ENCODE assay signal across 13 cellular contexts in the genomic region with DNA sequence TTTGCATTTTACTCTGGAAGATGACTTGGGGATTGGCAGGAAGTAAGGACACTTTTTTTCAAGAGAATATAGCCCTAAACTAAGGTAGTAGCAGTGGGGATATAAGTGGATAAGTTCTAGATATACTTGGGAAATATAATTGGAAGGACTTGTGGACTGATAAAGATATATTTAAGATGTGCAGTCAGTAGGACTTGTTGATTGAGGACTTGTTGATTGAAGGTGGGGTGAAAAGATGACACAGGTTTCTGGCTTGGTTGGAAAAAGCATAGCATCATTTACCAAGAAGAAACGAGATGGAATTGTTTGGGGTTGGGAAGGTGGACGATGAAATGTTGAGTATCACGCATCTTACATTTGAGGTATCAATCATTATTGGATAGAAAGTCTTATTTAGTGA. TPM values are rescaled to one million over a fixed set of nuclear protein-coding genes. Genes with fewer than 3 reads are reported as not detected.
A peak's percentile ranks its signal among the peaks of the same experiment; 100 is the strongest.
DNase-seq lines count a peak whose midpoint lies in the region; ATAC-seq, FAIRE-seq and TF ChIP-seq lines count a peak whose summit lies in the region.
"Had no signal": no experiment of that assay in that cellular context is flagged by ENCODE, and none has a peak within 500 bp of the region (broad histone marks: within the 10 kb centered on the region; RNA-seq: fewer than 3 reads in every experiment).

No MANE protein-coding gene starts in this region.

- intact Hi-C loops in left ventricle myocardium inferior (cut with micrococcal nuclease): no loop called here
- intact Hi-C loops in left ventricle myocardium superior (cut with micrococcal nuclease): loop anchor here (2.0 kb wide), 1 partner anchor 69 kb away; the partner anchor contains the start of gene MRPL17
- intact Hi-C loops in dorsolateral prefrontal cortex (cut with DNase I): loop anchor here (2.0 to 5.0 kb wide), 4 partner anchors 69 to 226 kb away; partner anchors contain the start of genes MRPL17 (in 1 of the 2) and SMPD1 (in 1 of the 2)
- intact Hi-C loops in pancreas (cut with DNase I): loop anchor here in 1 of 3 donors (10.0 kb wide), 1 partner anchor 71 kb away; the partner anchor contains the start of gene MRPL17

- H3K9me3 ChIP-seq in left ventricle myocardium inferior (replicated peaks) (no peaks in the 10 kb centered on the region), pancreas (no peaks in the 10 kb centered on the region)

- TF ChIP-seq CTCF in left ventricle myocardium inferior (IDR thresholded peaks at IDR 0.05; ENCODE audit: borderline replicate concordance): no peak
- TF ChIP-seq CTCF in dorsolateral prefrontal cortex (IDR thresholded peaks at IDR 0.05 in 54 of 56, conservative IDR thresholded peaks at IDR 0.05 in 2 of 56; ENCODE audit: low read depth in 1 of 56, partially characterized antibody in 56 of 56): no peak
- no peak for TF ChIP-seq CTCF in pancreas (IDR thresholded peaks at IDR 0.05)

- H3K36me3 ChIP-seq in left ventricle myocardium inferior (peaks cover 50% of the 10 kb centered on the region), pancreas (peaks cover 9 to 25% (median 19%) of the 10 kb centered on the region in 3 donors)

- DNase-seq in left ventricle myocardium inferior (no peak), left ventricle myocardium superior (no peak), dorsolateral prefrontal cortex (no peak), pancreas (peak in 1 of 6 donors; percentile 2)
- no peak for DNase-seq in activated CD4-positive, alpha-beta T cell treated with anti-CD3 and anti-CD28 coated beads, Interleukin-2, amount 50 U/mL, for 1 hour
- DNase-seq in stimulated activated CD4-positive, alpha-beta T cell treated with anti-CD3 and anti-CD28 coated beads, Interleukin-12 subunit alpha, Interleukin-12 subunit beta, amount 100 ng/mL, for 4 hours: no peak
- no peak for DNase-seq in stimulated activated CD4-positive, alpha-beta T cell treated with anti-CD3 and anti-CD28 coated beads, Interleukin-2, amount 100 ng/mL, for 48 hours
- DNase-seq: ACHN; activated CD4-positive, alpha-beta T cell treated with anti-CD3 and anti-CD28 coated beads, Interleukin-2, amount 50 U/mL, for 48 hours; activated gamma-delta T cell; DMS53; MV-4-11 had no signal

- H3K4me3 ChIP-seq in left ventricle myocardium inferior (no peak overlapping the region), dorsolateral prefrontal cortex (no peak overlapping the region), pancreas (peak overlapping the region in 2 of 4 donors; percentile 74 to 83)

- H3K4me1 ChIP-seq in left ventricle myocardium inferior (peaks cover 60% of the 10 kb centered on the region), pancreas (peaks cover 6 to 27% (median 15%) of the 10 kb centered on the region in 3 donors)

- 89 to 92% methylated on average over 3 of the region's 3 CpGs for WGBS in pancreas, 2 donors

- peak overlapping the region; percentile 99 for H3K27ac ChIP-seq in left ventricle myocardium inferior (replicated peaks)
- H3K27ac ChIP-seq in dorsolateral prefrontal cortex: peak overlapping the region in 47 of 59 donors; percentile 90 to 100 (median 99)
- H3K27ac ChIP-seq in pancreas: peak overlapping the region; percentile 89 to 100 (median 97)

- no peak for FAIRE-seq in pancreas (lab: Jason Lieb, UNC)

- no peaks in the 10 kb centered on the region for H3K27me3 ChIP-seq in left ventricle myocardium inferior (ENCODE audit: low read depth)
- no peaks in the 10 kb centered on the region for H3K27me3 ChIP-seq in dorsolateral prefrontal cortex
- no peaks in the 10 kb centered on the region for H3K27me3 ChIP-seq in pancreas

- ATAC-seq in left ventricle myocardium superior (no peak), pancreas (no peak), HG03139 (IDR thresholded peaks at IDR 0.05; ENCODE audit: unreplicated experiment) (no peak)

RNA-seq across cellular contexts. Expression of gene TAF10, which starts 1.5 kb away (rescaled TPM):
- total RNA-seq in left ventricle myocardium inferior (106 TPM), left ventricle myocardium superior (89.4 TPM), dorsolateral prefrontal cortex (100 to 1,000 TPM in 3 of 120 experiments, 10 to 100 TPM in 117; 45.6 to 116 (median 75.0) TPM), pancreas (10 to 100 TPM; 53.5 to 96.7 (median 75.6) TPM)
- polyA plus RNA-seq in pancreas: 100 to 1,000 TPM; 116 TPM

RNA-seq across cellular contexts. Expression of gene TPP1, which starts 5.7 kb away (rescaled TPM):
- 84.2 TPM for total RNA-seq in left ventricle myocardium inferior
- 77.7 TPM for total RNA-seq in left ventricle myocardium superior
- total RNA-seq in dorsolateral prefrontal cortex: 100 to 1,000 TPM in 118 of 120 experiments, 10 to 100 TPM in 2; 89.6 to 219 (median 142) TPM
- total RNA-seq in pancreas: 10 to 100 TPM; 19.6 to 88.6 (median 24.6) TPM
- 10 to 100 TPM; 21.0 to 33.0 TPM for polyA plus RNA-seq in pancreas

RNA-seq across cellular contexts. Expression of gene ILK, which starts 9.9 kb away (rescaled TPM):
- total RNA-seq in left ventricle myocardium inferior (192 TPM), left ventricle myocardium superior (210 TPM), dorsolateral prefrontal cortex (100 to 1,000 TPM in 20 of 120 experiments, 10 to 100 TPM in 100; 60.0 to 125 (median 89.3) TPM), pancreas (10 to 100 TPM; 47.9 to 90.0 (median 67.4) TPM)
- 100 to 1,000 TPM in 1 of 2 donors, 10 to 100 TPM in 1; 98.5 to 137 TPM for polyA plus RNA-seq in pancreas

RNA-seq across cellular contexts. Expression of gene RRP8, which starts 10.1 kb away (rescaled TPM):
- 19.2 TPM for total RNA-seq in left ventricle myocardium inferior
- 22.1 TPM for total RNA-seq in left ventricle myocardium superior
- 10 to 100 TPM; 17.7 to 34.3 (median 24.3) TPM for total RNA-seq in dorsolateral prefrontal cortex
- 10 to 100 TPM in 2 of 6 donors, 1 to 10 TPM in 4; 6.3 to 15.0 (median 8.7) TPM for total RNA-seq in pancreas
- 10 to 100 TPM; 16.6 to 25.0 TPM for polyA plus RNA-seq in pancreas

RNA-seq across cellular contexts. Expression of gene DCHS1, which starts 42.1 kb away (rescaled TPM):
- 9.5 TPM for total RNA-seq in left ventricle myocardium inferior
- total RNA-seq in left ventricle myocardium superior: 8.8 TPM
- total RNA-seq in dorsolateral prefrontal cortex: 10 to 100 TPM in 101 of 120 experiments, 1 to 10 TPM in 19; 6.7 to 24.3 (median 11.9) TPM
- 1 to 10 TPM; 2.3 to 4.1 (median 3.3) TPM for total RNA-seq in pancreas
- 1 to 10 TPM; 4.0 to 4.8 TPM for polyA plus RNA-seq in pancreas
